Comparison of ENCODE assay signal across 20 cellular contexts in genomic region chr5:30693326-30693725, GRCh38.
DNase-seq lines count a peak whose midpoint lies in the region; ATAC-seq, FAIRE-seq and TF ChIP-seq lines count a peak whose summit lies in the region.
"Had no signal": no experiment of that assay in that cellular context is flagged by ENCODE, and none has a peak within 500 bp of the region (broad histone marks: within the 10 kb centered on the region; RNA-seq: fewer than 3 reads in every experiment).

No MANE protein-coding gene starts in this region.

- H3K9me3 ChIP-seq in MM.1S (replicated peaks; ENCODE audit: insufficient read depth, low read length), result no peaks in the 10 kb centered on the region
- H3K9me3 ChIP-seq in gastroesophageal sphincter, result no peaks in the 10 kb centered on the region
- H3K9me3 ChIP-seq: Peyer's patch had no signal

- H3K4me1 Mint-ChIP-seq in GM23338, result peaks cover 5% of the 10 kb centered on the region
- H3K4me1 Mint-ChIP-seq: T-helper 17 cell had no signal

- no peak overlapping the region for H3K4me3 Mint-ChIP-seq in GM23338
- H3K4me3 Mint-ChIP-seq: T-helper 17 cell had no signal

- TF ChIP-seq CTCF in GM23338 (conservative IDR thresholded peaks at IDR 0.05; ENCODE audit: low read depth in 2 of 2) (no peak), MM.1S (IDR thresholded peaks at IDR 0.05; ENCODE audit: low read length) (no peak), gastroesophageal sphincter (IDR thresholded peaks at IDR 0.05) (no peak)

- H3K4me3 ChIP-seq in GM23338 (no peak overlapping the region), MM.1S (ENCODE audit: low read length) (no peak overlapping the region), gastroesophageal sphincter (no peak overlapping the region)
- H3K4me3 ChIP-seq: HAP-1, K562, Peyer's patch had no signal

- no peak for FAIRE-seq in urothelium cell line (lab: Jason Lieb, UNC)
- FAIRE-seq: GM12892, GM18507, GM19239, K562 had no signal

- H3K9ac ChIP-seq in MM.1S (ENCODE audit: low read length), result no peak overlapping the region

- H3K79me2 ChIP-seq in GM23338 (replicated peaks; ENCODE audit: insufficient read depth) (no peaks in the 10 kb centered on the region), MM.1S (ENCODE audit: low read length) (no peaks in the 10 kb centered on the region)

- H3K27me3 ChIP-seq in GM23338 (ENCODE audit: insufficient read depth), result no peaks in the 10 kb centered on the region
- H3K27me3 ChIP-seq in MM.1S (replicated peaks; ENCODE audit: insufficient read depth, low read length), result no peaks in the 10 kb centered on the region
- no peaks in the 10 kb centered on the region for H3K27me3 ChIP-seq in gastroesophageal sphincter
- H3K27me3 ChIP-seq: BE2C, Peyer's patch had no signal

- WGBS in gastroesophageal sphincter (ENCODE audit: low coverage in 1 of 2), 2 donors, result 37 to 53% methylated on average over 2 of the region's 2 CpGs

- DNase-seq in GM23338 (ENCODE audit: low spot score), result no peak
- peak; percentile 77 for DNase-seq in MM.1S
- peak; percentile 59 for DNase-seq in RPMI8226
- peak; percentile 25 for DNase-seq in urothelium cell line (ENCODE audit: low spot score)
- DNase-seq: DND-41; NCI-H1694; NCI-H446; NK-92 treated with Interleukin-12 subunit alpha and Interleukin-12 subunit beta, amount 100 ng/mL, for 24 hours; Peyer's patch; T-helper 17 cell had no signal

- no peak for TF ChIP-seq EP300 in gastroesophageal sphincter (IDR thresholded peaks at IDR 0.05)

- H3K27me3 Mint-ChIP-seq in GM23338 (ENCODE audit: insufficient read depth, low read depth, poor library complexity), result no peaks in the 10 kb centered on the region
- H3K27me3 Mint-ChIP-seq: T-helper 17 cell had no signal

- H3K27ac ChIP-seq in GM23338 (ENCODE audit: low read depth) (no peak overlapping the region), MM.1S (ENCODE audit: low read length) (no peak overlapping the region), gastroesophageal sphincter (no peak overlapping the region)
- H3K27ac ChIP-seq: Peyer's patch had no signal

- no peaks in the 10 kb centered on the region for H3K4me1 ChIP-seq in GM23338 (ENCODE audit: insufficient read depth)
- 0 out of 2 replicates have a peak, but pooled peaks cover 7% of the 10 kb centered on the region for H3K4me1 ChIP-seq in MM.1S (ENCODE audit: low read length)
- H3K4me1 ChIP-seq in gastroesophageal sphincter, result no peaks in the 10 kb centered on the region
- H3K4me1 ChIP-seq: BE2C, HAP-1, Peyer's patch had no signal

- H3K9me2 ChIP-seq in GM23338 (ENCODE audit: insufficient read depth) (peaks cover 11% of the 10 kb centered on the region), MM.1S (replicated peaks; ENCODE audit: insufficient read depth, low read length) (no peaks in the 10 kb centered on the region)

- H2AFZ ChIP-seq in GM23338 (peak overlapping the region; percentile 31; the same call in 1 of the 2 replicates), MM.1S (ENCODE audit: low read length) (no peak overlapping the region)

- peaks cover 6% of the 10 kb centered on the region; the same call in 2 of the 3 replicates for H3K36me3 Mint-ChIP-seq in GM23338 (ENCODE audit: low read depth)

- no peak for ATAC-seq in GM23338
- no peak for ATAC-seq in gastroesophageal sphincter
- ATAC-seq in GM21526 (IDR thresholded peaks at IDR 0.05; ENCODE audit: low FRiP score, unreplicated experiment), result no peak
- ATAC-seq in GM18517 (IDR thresholded peaks at IDR 0.05; ENCODE audit: unreplicated experiment), result no peak
- ATAC-seq: Right ventricle myocardium inferior, T-helper 17 cell had no signal

- H3K4me2 ChIP-seq in GM23338 (no peak overlapping the region), MM.1S (ENCODE audit: low read depth, low read length) (no peak overlapping the region)

- no peaks in the 10 kb centered on the region for H4K20me1 ChIP-seq in GM23338 (replicated peaks; ENCODE audit: insufficient read depth)
- H4K20me1 ChIP-seq in MM.1S (ENCODE audit: insufficient read depth, low read length), result no peaks in the 10 kb centered on the region

- no peak for TF ChIP-seq POLR2A in gastroesophageal sphincter (IDR thresholded peaks at IDR 0.05)

- no peak overlapping the region for H3K27ac Mint-ChIP-seq in GM23338
- H3K27ac Mint-ChIP-seq: T-helper 17 cell had no signal

- H3F3A ChIP-seq in GM23338 (replicated peaks; ENCODE audit: low read depth) (no peaks in the 10 kb centered on the region), MM.1S (ENCODE audit: insufficient read depth, low read length) (0 out of 2 replicates have a peak, but pooled peaks cover 3% of the 10 kb centered on the region)

- H3K36me3 ChIP-seq in GM23338 (ENCODE audit: insufficient read depth) (no peaks in the 10 kb centered on the region), MM.1S (replicated peaks; ENCODE audit: insufficient read depth, low read length) (no peaks in the 10 kb centered on the region), gastroesophageal sphincter (no peaks in the 10 kb centered on the region)
- H3K36me3 ChIP-seq: BE2C, HAP-1, Peyer's patch had no signal

- H3K9me3 Mint-ChIP-seq in GM23338, result peaks cover 5% of the 10 kb centered on the region; the same call in 2 of the 3 replicates

TF ChIP-seq in GM23338, 12 proteins besides CTCF, POLR2A, EP300 and RAD21 (continues in another document):
- TF ChIP-seq, protein P1, sequence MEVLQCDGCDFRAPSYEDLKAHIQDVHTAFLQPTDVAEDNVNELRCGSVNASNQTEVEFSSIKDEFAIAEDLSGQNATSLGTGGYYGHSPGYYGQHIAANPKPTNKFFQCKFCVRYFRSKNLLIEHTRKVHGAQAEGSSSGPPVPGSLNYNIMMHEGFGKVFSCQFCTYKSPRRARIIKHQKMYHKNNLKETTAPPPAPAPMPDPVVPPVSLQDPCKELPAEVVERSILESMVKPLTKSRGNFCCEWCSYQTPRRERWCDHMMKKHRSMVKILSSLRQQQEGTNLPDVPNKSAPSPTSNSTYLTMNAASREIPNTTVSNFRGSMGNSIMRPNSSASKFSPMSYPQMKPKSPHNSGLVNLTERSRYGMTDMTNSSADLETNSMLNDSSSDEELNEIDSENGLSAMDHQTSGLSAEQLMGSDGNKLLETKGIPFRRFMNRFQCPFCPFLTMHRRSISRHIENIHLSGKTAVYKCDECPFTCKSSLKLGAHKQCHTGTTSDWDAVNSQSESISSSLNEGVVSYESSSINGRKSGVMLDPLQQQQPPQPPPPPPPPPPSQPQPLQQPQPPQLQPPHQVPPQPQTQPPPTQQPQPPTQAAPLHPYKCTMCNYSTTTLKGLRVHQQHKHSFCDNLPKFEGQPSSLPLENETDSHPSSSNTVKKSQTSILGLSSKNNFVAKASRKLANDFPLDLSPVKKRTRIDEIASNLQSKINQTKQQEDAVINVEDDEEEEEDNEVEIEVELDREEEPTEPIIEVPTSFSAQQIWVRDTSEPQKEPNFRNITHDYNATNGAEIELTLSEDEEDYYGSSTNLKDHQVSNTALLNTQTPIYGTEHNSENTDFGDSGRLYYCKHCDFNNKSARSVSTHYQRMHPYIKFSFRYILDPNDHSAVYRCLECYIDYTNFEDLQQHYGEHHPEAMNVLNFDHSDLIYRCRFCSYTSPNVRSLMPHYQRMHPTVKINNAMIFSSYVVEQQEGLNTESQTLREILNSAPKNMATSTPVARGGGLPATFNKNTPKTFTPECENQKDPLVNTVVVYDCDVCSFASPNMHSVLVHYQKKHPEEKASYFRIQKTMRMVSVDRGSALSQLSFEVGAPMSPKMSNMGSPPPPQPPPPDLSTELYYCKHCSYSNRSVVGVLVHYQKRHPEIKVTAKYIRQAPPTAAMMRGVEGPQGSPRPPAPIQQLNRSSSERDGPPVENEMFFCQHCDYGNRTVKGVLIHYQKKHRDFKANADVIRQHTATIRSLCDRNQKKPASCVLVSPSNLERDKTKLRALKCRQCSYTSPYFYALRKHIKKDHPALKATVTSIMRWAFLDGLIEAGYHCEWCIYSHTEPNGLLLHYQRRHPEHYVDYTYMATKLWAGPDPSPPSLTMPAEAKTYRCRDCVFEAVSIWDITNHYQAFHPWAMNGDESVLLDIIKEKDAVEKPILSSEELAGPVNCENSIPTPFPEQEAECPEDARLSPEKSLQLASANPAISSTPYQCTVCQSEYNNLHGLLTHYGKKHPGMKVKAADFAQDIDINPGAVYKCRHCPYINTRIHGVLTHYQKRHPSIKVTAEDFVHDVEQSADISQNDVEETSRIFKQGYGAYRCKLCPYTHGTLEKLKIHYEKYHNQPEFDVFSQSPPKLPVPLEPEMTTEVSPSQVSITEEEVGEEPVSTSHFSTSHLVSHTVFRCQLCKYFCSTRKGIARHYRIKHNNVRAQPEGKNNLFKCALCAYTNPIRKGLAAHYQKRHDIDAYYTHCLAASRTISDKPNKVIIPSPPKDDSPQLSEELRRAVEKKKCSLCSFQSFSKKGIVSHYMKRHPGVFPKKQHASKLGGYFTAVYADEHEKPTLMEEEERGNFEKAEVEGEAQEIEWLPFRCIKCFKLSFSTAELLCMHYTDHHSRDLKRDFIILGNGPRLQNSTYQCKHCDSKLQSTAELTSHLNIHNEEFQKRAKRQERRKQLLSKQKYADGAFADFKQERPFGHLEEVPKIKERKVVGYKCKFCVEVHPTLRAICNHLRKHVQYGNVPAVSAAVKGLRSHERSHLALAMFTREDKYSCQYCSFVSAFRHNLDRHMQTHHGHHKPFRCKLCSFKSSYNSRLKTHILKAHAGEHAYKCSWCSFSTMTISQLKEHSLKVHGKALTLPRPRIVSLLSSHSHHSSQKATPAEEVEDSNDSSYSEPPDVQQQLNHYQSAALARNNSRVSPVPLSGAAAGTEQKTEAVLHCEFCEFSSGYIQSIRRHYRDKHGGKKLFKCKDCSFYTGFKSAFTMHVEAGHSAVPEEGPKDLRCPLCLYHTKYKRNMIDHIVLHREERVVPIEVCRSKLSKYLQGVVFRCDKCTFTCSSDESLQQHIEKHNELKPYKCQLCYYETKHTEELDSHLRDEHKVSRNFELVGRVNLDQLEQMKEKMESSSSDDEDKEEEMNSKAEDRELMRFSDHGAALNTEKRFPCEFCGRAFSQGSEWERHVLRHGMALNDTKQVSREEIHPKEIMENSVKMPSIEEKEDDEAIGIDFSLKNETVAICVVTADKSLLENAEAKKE (CRISPR knock-in tag; IDR thresholded peaks at IDR 0.05), result no peak
